In the genomic region with DNA sequence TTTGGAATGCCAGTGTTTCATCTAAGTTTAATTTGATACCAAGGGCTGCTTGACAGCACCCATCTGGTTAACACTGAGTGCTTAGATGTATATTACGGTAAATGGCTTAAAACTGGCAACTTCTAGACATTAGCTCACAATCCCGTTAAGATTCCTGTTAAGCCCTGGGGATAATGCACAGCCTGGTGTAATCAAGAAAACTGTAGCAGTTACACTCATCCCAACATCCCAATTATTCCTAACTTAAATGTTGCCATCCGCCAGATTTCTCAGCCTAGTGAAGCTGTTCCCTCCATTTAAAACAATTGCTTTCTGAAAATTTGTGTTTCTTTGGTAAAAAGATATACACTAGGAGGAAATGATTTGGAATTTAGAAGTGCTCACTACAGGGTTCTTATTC, we compare ENCODE assay signal across 14 cellular contexts. TPM values are rescaled to one million over a fixed set of nuclear protein-coding genes. Genes with fewer than 3 reads are reported as not detected.
DNase-seq lines count a peak whose midpoint lies in the region; ATAC-seq and TF ChIP-seq lines count a peak whose summit lies in the region.
"Had no signal": no experiment of that assay in that cellular context is flagged by ENCODE, and none has a peak within 500 bp of the region (broad histone marks: within the 10 kb centered on the region; RNA-seq: fewer than 3 reads in every experiment).

No MANE protein-coding gene starts in this region.

- TF ChIP-seq CTCF in colonic mucosa (IDR thresholded peaks at IDR 0.05): no peak
- no peak for TF ChIP-seq CTCF in mesothelial cell of epicardium (IDR thresholded peaks at IDR 0.05; ENCODE audit: unreplicated experiment)

- peak overlapping the region; percentile 32 for H3K27ac ChIP-seq in colonic mucosa
- H3K27ac ChIP-seq: C4-2B had no signal

- H3K36me3 ChIP-seq in MG63: no peaks in the 10 kb centered on the region
- no peaks in the 10 kb centered on the region for H3K36me3 ChIP-seq in colonic mucosa

- ATAC-seq in naive thymus-derived CD8-positive, alpha-beta T cell: no peak
- ATAC-seq in GM18517 (IDR thresholded peaks at IDR 0.05; ENCODE audit: unreplicated experiment): no peak

- no peaks in the 10 kb centered on the region for H3K36me3 Mint-ChIP-seq in mesothelial cell of epicardium
- H3K36me3 Mint-ChIP-seq in naive thymus-derived CD8-positive, alpha-beta T cell: no peaks in the 10 kb centered on the region
- H3K36me3 Mint-ChIP-seq: memory B cell had no signal

- DNase-seq in MG63 (no peak), colonic mucosa (no peak), mesothelial cell of epicardium (ENCODE audit: low spot score in 2 of 2, unreplicated experiment in 2 of 2) (no peak), superior temporal gyrus (ENCODE audit: extremely low spot score) (peak; percentile 76), NCI-H1417 treated with DMSO at 0.1 percent for 48 hours (lab: John Stamatoyannopoulos, UW) (no peak), NCI-H1436 (lab: John Stamatoyannopoulos, UW) (no peak)
- no peak for DNase-seq in naive thymus-derived CD8-positive, alpha-beta T cell
- DNase-seq: activated CD4-positive, alpha-beta T cell treated with anti-CD3 and anti-CD28 coated beads, Interleukin-2, amount 50 U/mL, for 4 hours; activated gamma-delta T cell; OCI-M1; T-helper 1 cell had no signal

- intact Hi-C loops in colonic mucosa (cut with DNase I): no loop called here

- no peak overlapping the region for H3K4me3 Mint-ChIP-seq in mesothelial cell of epicardium
- H3K4me3 Mint-ChIP-seq in naive thymus-derived CD8-positive, alpha-beta T cell: no peak overlapping the region
- H3K4me3 Mint-ChIP-seq: memory B cell had no signal

- H3K4me1 Mint-ChIP-seq in mesothelial cell of epicardium: peaks cover 72% of the 10 kb centered on the region
- H3K4me1 Mint-ChIP-seq in naive thymus-derived CD8-positive, alpha-beta T cell: peaks cover 2 to 33% (median 17%) of the 10 kb centered on the region in 4 donors
- H3K4me1 Mint-ChIP-seq: memory B cell had no signal

- peak overlapping the region; percentile 86 for H3K27ac Mint-ChIP-seq in mesothelial cell of epicardium
- peak overlapping the region in 1 of 10 donors; percentile 12 for H3K27ac Mint-ChIP-seq in naive thymus-derived CD8-positive, alpha-beta T cell
- H3K27ac Mint-ChIP-seq: memory B cell had no signal

- no peaks in the 10 kb centered on the region for H3K9me3 ChIP-seq in MG63
- no peaks in the 10 kb centered on the region for H3K9me3 ChIP-seq in colonic mucosa

- H3K27me3 ChIP-seq in MG63: no peaks in the 10 kb centered on the region
- H3K27me3 ChIP-seq in colonic mucosa: no peaks in the 10 kb centered on the region

- no peak overlapping the region for H3K9ac ChIP-seq in colonic mucosa (ENCODE audit: low read depth in 2 of 2, low read length in 2 of 2)

- H3K4me1 ChIP-seq in colonic mucosa: peaks cover 5% of the 10 kb centered on the region

- no peaks in the 10 kb centered on the region for H3K27me3 Mint-ChIP-seq in mesothelial cell of epicardium (ENCODE audit: low read depth)
- H3K27me3 Mint-ChIP-seq in naive thymus-derived CD8-positive, alpha-beta T cell: peaks cover 0 to 4% (median 0%) of the 10 kb centered on the region in 5 donors

- no peaks in the 10 kb centered on the region for H3K9me3 Mint-ChIP-seq in mesothelial cell of epicardium
- H3K9me3 Mint-ChIP-seq in naive thymus-derived CD8-positive, alpha-beta T cell: no peaks in the 10 kb centered on the region
- H3K9me3 Mint-ChIP-seq: memory B cell had no signal

- H3K4me3 ChIP-seq in MG63 (peak overlapping the region; percentile 18; the same call in 1 of the 2 replicates), colonic mucosa (no peak overlapping the region)

- POLR2A ChIA-PET in naive thymus-derived CD8-positive, alpha-beta T cell (lab: Charles Lee): no interaction called here

RNA-seq across cellular contexts. Expression of a gene that starts 30.0 kb away (rescaled TPM):
- 42.3 and 45.7 TPM in 2 replicates for total RNA-seq in MG63 (2014; rRNA removed; shearing (Covaris generic); ENCODE audit: low replicate concordance)
- total RNA-seq in colonic mucosa (10 to 100 TPM; 40.1 to 44.7 TPM), mesothelial cell of epicardium (101 to 105 TPM (median 102 TPM) in 3 replicates)
- total RNA-seq in naive thymus-derived CD8-positive, alpha-beta T cell: 1 to 10 TPM; 7.8 to 9.2 TPM
- 1 to 10 TPM; 3.8 to 4.1 (median 4.0) TPM for polyA plus RNA-seq in naive thymus-derived CD8-positive, alpha-beta T cell
